ENCODE assay signal across 26 cellular contexts in the genomic region with DNA sequence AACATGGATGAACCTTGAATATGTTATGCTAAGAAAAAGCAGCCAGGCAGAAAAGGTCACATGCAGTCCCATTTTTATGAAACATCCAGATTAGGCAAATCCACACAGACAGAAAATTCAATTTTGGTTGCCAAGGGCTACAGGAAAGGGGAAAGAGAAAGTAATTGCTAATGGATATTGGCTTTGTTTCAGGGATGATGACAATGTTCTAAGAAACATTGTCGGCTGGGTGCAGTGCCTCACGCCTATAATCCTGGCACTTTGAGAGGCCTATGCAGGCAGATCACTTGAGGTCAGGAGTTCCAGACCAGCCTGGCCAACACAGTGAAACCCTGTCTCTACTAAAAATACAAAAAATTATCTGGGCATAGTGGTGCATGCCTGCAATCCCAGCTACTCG. TPM values are rescaled to one million over a fixed set of nuclear protein-coding genes. Genes with fewer than 3 reads are reported as not detected.
DNase-seq lines count a peak whose midpoint lies in the region; ATAC-seq, FAIRE-seq and TF ChIP-seq lines count a peak whose summit lies in the region.
"Had no signal": no experiment of that assay in that cellular context is flagged by ENCODE, and none has a peak within 500 bp of the region (broad histone marks: within the 10 kb centered on the region; RNA-seq: fewer than 3 reads in every experiment).

No MANE protein-coding gene starts in this region.

- H3K79me2 ChIP-seq in GM23248 (ENCODE audit: insufficient read depth) (no peaks in the 10 kb centered on the region), K562 (ENCODE audit: control insufficient read depth, insufficient read depth, low read length) (no peaks in the 10 kb centered on the region)

- peak; percentile 30 for DNase-seq in GM23248
- no peak for DNase-seq in K562 (ENCODE audit: extremely low read depth in 1 of 4, low spot score in 3 of 4)
- peak; percentile 57 for DNase-seq in fibroblast of mammary gland (ENCODE audit: low read depth)
- DNase-seq in stimulated activated effector memory CD8-positive, alpha-beta T cell treated with anti-CD3 and anti-CD28 coated beads, Interleukin-12 subunit alpha, Interleukin-12 subunit beta, amount 100 ng/mL, for 72 hours (ENCODE audit: low spot score in 2 of 2) = no peak
- DNase-seq in activated CD8-positive, alpha-beta memory T cell treated with anti-CD3 and anti-CD28 coated beads for 24 hours = no peak
- no peak for DNase-seq in left ventricle myocardium inferior
- DNase-seq in NCI-H69 (lab: John Stamatoyannopoulos, UW) = no peak
- DNase-seq: CD4-positive, CD25-positive, alpha-beta regulatory T cell; DMS153; DND-41; GOT3; HFFc6; KG1; MG63; NCI-H1105 treated with DMSO at 0.1 percent for 48 hours; NCI-H146; NCI-H2029; NCI-H446; NCI-H524 treated with DMSO at 0.1 percent for 48 hours; SHP77 treated with DMSO at 0.1 percent for 48 hours had no signal

- no peak overlapping the region for H3K4me3 ChIP-seq in GM23248
- H3K4me3 ChIP-seq in K562 = no peak overlapping the region
- no peak overlapping the region for H3K4me3 ChIP-seq in fibroblast of mammary gland (ENCODE audit: control insufficient read depth, low read depth, low read length)
- no peak overlapping the region for H3K4me3 ChIP-seq in left ventricle myocardium inferior
- H3K4me3 ChIP-seq: BLaER1, HAP-1, MG63, SK-N-MC had no signal

- CTCF ChIA-PET in K562 (lab: Yijun Ruan, JAX; ENCODE audit: low intra/inter-chr PET ratio) = no interaction called here

- WGBS in GM23248 (ENCODE audit: low coverage in 1 of 2, low lambda C conversion rate in 2 of 2, missing lambda C conversion rate in 2 of 2), 2 experiments = 16 to 19% methylated on average over 3 of the region's 3 CpGs
- WGBS in K562 (ENCODE audit: insufficient coverage, low coverage, missing lambda C conversion rate) = 58% methylated on average over 3 of the region's 3 CpGs

- peaks cover 3% of the 10 kb centered on the region for H3K9me3 Mint-ChIP-seq in stimulated activated effector memory CD8-positive, alpha-beta T cell treated with anti-CD3 and anti-CD28 coated beads, Interleukin-12 subunit alpha, Interleukin-12 subunit beta, amount 100 ng/mL, for 72 hours
- H3K9me3 Mint-ChIP-seq: HFFc6 had no signal

- no TSS peak for BruUV-seq in K562 (replicated peaks; lab: Mats Ljungman, UMichigan)

- no peak for TF ChIP-seq RAD21 in K562 (CRISPR knock-in tag; conservative IDR thresholded peaks at IDR 0.05 in 1 of 2, IDR thresholded peaks at IDR 0.05 in 1 of 2)

- H3K27ac Mint-ChIP-seq in stimulated activated effector memory CD8-positive, alpha-beta T cell treated with anti-CD3 and anti-CD28 coated beads, Interleukin-12 subunit alpha, Interleukin-12 subunit beta, amount 100 ng/mL, for 72 hours = peak overlapping the region; percentile 29
- H3K27ac Mint-ChIP-seq: HFFc6 had no signal

- H3K4me1 Mint-ChIP-seq in stimulated activated effector memory CD8-positive, alpha-beta T cell treated with anti-CD3 and anti-CD28 coated beads, Interleukin-12 subunit alpha, Interleukin-12 subunit beta, amount 100 ng/mL, for 72 hours = peaks cover 20% of the 10 kb centered on the region

- no peaks in the 10 kb centered on the region for H3K4me1 ChIP-seq in GM23248 (ENCODE audit: insufficient read depth)
- no peaks in the 10 kb centered on the region; a peak in 1 of 5 replicates for H3K4me1 ChIP-seq in K562 (replicated peaks in 1 of 2; ENCODE audit: control insufficient read depth in 2 of 2, insufficient read depth in 2 of 2, low read length in 2 of 2)
- H3K4me1 ChIP-seq in left ventricle myocardium inferior = peaks cover 3% of the 10 kb centered on the region
- H3K4me1 ChIP-seq: HAP-1 had no signal

- H4K20me1 ChIP-seq in GM23248 (ENCODE audit: insufficient read depth) (no peaks in the 10 kb centered on the region), K562 (replicated peaks; ENCODE audit: control insufficient read depth, insufficient read depth, low read length) (no peaks in the 10 kb centered on the region)
- H4K20me1 ChIP-seq: BLaER1 had no signal

- no peak overlapping the region for H3K4me2 ChIP-seq in GM23248 (ENCODE audit: unreplicated experiment)
- no peak overlapping the region for H3K4me2 ChIP-seq in K562 (ENCODE audit: insufficient read depth, low read length)
- H3K4me2 ChIP-seq: BLaER1 had no signal

- no peak for ATAC-seq in K562
- ATAC-seq in stimulated activated effector memory CD8-positive, alpha-beta T cell treated with anti-CD3 and anti-CD28 coated beads, Interleukin-12 subunit alpha, Interleukin-12 subunit beta, amount 100 ng/mL, for 72 hours = no peak
- no peak for ATAC-seq in activated CD4-positive, CD25-positive, alpha-beta regulatory T cell treated with anti-CD3 and anti-CD28 coated beads, Interleukin-2, amount 50 U/mL, for 24 hours

- H3K36me3 Mint-ChIP-seq in stimulated activated effector memory CD8-positive, alpha-beta T cell treated with anti-CD3 and anti-CD28 coated beads, Interleukin-12 subunit alpha, Interleukin-12 subunit beta, amount 100 ng/mL, for 72 hours = peaks cover 49% of the 10 kb centered on the region

- no peaks in the 10 kb centered on the region for H3K9me2 ChIP-seq in GM23248 (ENCODE audit: insufficient read depth)

- H3K9ac ChIP-seq in GM23248 (no peak overlapping the region), K562 (ENCODE audit: insufficient read depth in 1 of 2, low read depth in 2 of 2, low read length in 2 of 2) (no peak overlapping the region)
- H3K9ac ChIP-seq: BLaER1 had no signal

- no peaks in the 10 kb centered on the region for H3F3A ChIP-seq in GM23248 (ENCODE audit: insufficient read depth)

- no peak overlapping the region for H2AFZ ChIP-seq in GM23248
- no peak overlapping the region for H2AFZ ChIP-seq in K562 (ENCODE audit: low read depth, low read length)

- no peak for FAIRE-seq in K562 (lab: Jason Lieb, UNC)
- FAIRE-seq: GM18507, HTR-8/SVneo had no signal

- no peaks in the 10 kb centered on the region for H3K9me1 ChIP-seq in K562 (ENCODE audit: control insufficient read depth, insufficient read depth, low read length)

- intact Hi-C loops in K562 (cut with micrococcal nuclease) = no loop called here
- intact Hi-C loops in left ventricle myocardium inferior (cut with micrococcal nuclease) = no loop called here

- no peak overlapping the region for H3K4me3 Mint-ChIP-seq in stimulated activated effector memory CD8-positive, alpha-beta T cell treated with anti-CD3 and anti-CD28 coated beads, Interleukin-12 subunit alpha, Interleukin-12 subunit beta, amount 100 ng/mL, for 72 hours
- H3K4me3 Mint-ChIP-seq: CD4-positive, CD25-positive, alpha-beta regulatory T cell; HFFc6 had no signal

- TF ChIP-seq CTCF in K562 (IDR thresholded peaks at IDR 0.05 in 2 of 3, conservative IDR thresholded peaks at IDR 0.05 in 1 of 3; ENCODE audit: insufficient read depth in 2 of 3, low read depth in 1 of 3, low read length in 3 of 3) (no peak), fibroblast of mammary gland (conservative IDR thresholded peaks at IDR 0.05; ENCODE audit: control insufficient read depth, insufficient read depth, low read depth, low read length) (no peak), left ventricle myocardium inferior (IDR thresholded peaks at IDR 0.05; ENCODE audit: borderline replicate concordance) (no peak)

- no peaks in the 10 kb centered on the region for H3K9me3 ChIP-seq in GM23248 (ENCODE audit: low read depth)
- no peaks in the 10 kb centered on the region for H3K9me3 ChIP-seq in K562 (replicated peaks; ENCODE audit: control insufficient read depth, insufficient read depth, low read depth, low read length)
- no peaks in the 10 kb centered on the region for H3K9me3 ChIP-seq in left ventricle myocardium inferior (replicated peaks)
- H3K9me3 ChIP-seq: BLaER1, HAP-1, MG63 had no signal

- H3K27ac ChIP-seq in GM23248 = no peak overlapping the region
- H3K27ac ChIP-seq in K562 (ENCODE audit: extremely low read depth, low read depth, low read length) = no peak overlapping the region
- no peak overlapping the region for H3K27ac ChIP-seq in left ventricle myocardium inferior (replicated peaks)
- H3K27ac ChIP-seq: BLaER1, SK-N-MC had no signal

- H3K27me3 ChIP-seq in GM23248 (replicated peaks; ENCODE audit: insufficient read depth) = no peaks in the 10 kb centered on the region
- no peaks in the 10 kb centered on the region for H3K27me3 ChIP-seq in K562 (ENCODE audit: control insufficient read depth in 2 of 2, insufficient read depth in 2 of 2, low read length in 2 of 2)
- H3K27me3 ChIP-seq in left ventricle myocardium inferior (ENCODE audit: low read depth) = no peaks in the 10 kb centered on the region
- H3K27me3 ChIP-seq: BLaER1, MG63 had no signal

- POLR2A ChIA-PET in K562 (lab: Yijun Ruan, JAX) = no interaction called here

- TF ChIP-seq POLR2A in K562 (conservative IDR thresholded peaks at IDR 0.05) = no peak

- H3K36me3 ChIP-seq in GM23248 (ENCODE audit: low read depth) (peaks cover 4% of the 10 kb centered on the region; the same call in 1 of the 2 replicates), K562 (ENCODE audit: control insufficient read depth, insufficient read depth, low read length) (peaks cover 25% of the 10 kb centered on the region; the same call in 2 of the 3 replicates), left ventricle myocardium inferior (peaks cover 46% of the 10 kb centered on the region)
- H3K36me3 ChIP-seq: MG63 had no signal

- in situ Hi-C loops in GM23248 (cut with MboI) (no loop called here), K562 (cut with MboI) (loop anchor here (5.0 kb wide), 1 partner anchor 58 kb away; no protein-coding TSS in a partner anchor)

- TF ChIP-seq EP300 in K562 (IDR thresholded peaks at IDR 0.05; ENCODE audit: low read length) = no peak

RNA-seq across cellular contexts. Expression of a gene that starts 23.0 kb away (rescaled TPM):
- 1.9 and 3.2 TPM in 2 replicates for total RNA-seq in GM23248 (2014; rRNA removed; shearing (Covaris generic))
- polyA plus RNA-seq in GM23248 (2016; fragmentation: Nextera tagmentation; extraction: Ambion mirVana) = 2.3 and 2.5 TPM in 2 replicates
- total RNA-seq in K562 (2011; cell fraction: chromatin; rRNA removed; ENCODE audit: low replicate concordance) = 23.4 and 28.6 TPM in 2 replicates
- 9.3 and 9.8 TPM in 2 replicates for total RNA-seq in K562 (2011; cell fraction: nucleolus; rRNA removed)
- total RNA-seq in K562 (2011; cell fraction: nucleoplasm; rRNA removed) = 11.1 and 13.1 TPM in 2 replicates
- total RNA-seq in K562 (2014; rRNA removed) = 6.9 and 9.7 TPM in 2 replicates
- total RNA-seq in K562 (2014; rRNA removed; fragmentation: Illumina TruSeq; extraction: Trizol) = 23.9 and 32.4 TPM in 2 replicates
- 17.0 and 18.3 TPM in 2 replicates for total RNA-seq in K562 (2015; rRNA removed; fragmentation: Illumina TruSeq; extraction: Trizol)
- total RNA-seq in K562 (2021) = 13.9 and 15.4 TPM in 2 replicates
- 16.8 and 17.7 TPM in 2 replicates for polyA plus RNA-seq in K562 (2011; rRNA removed)
- polyA plus RNA-seq in K562 (2011; cell fraction: cytosol; rRNA removed) = 2.4 and 8.5 TPM in 2 replicates
- polyA plus RNA-seq in K562 (2011; cell fraction: nucleus; rRNA removed) = 10.7 and 20.6 TPM in 2 replicates
- 8.7 and 20.1 TPM in 2 replicates for polyA plus RNA-seq in K562 (2012)
- 14.8 and 16.9 TPM in 2 replicates for polyA plus RNA-seq in K562 (2014; fragmentation: Illumina TruSeq; extraction: Trizol)
- polyA plus RNA-seq in K562 (2014; fragmentation: Nextera tagmentation; extraction: Ambion mirVana) = 10 to 100 TPM in 1 of 2 experiments, 1 to 10 TPM in 1; 9.8 to 13.1 TPM
- 12.7 and 14.0 TPM in 2 replicates for polyA plus RNA-seq in K562 (2014; rRNA removed)
- 23.5 and 37.2 TPM in 2 replicates for polyA minus RNA-seq in K562 (2011; rRNA and poly(A)+ RNA removed)
- 8.6 and 12.9 TPM in 2 replicates for polyA minus RNA-seq in K562 (2011; cell fraction: cytosol; rRNA and poly(A)+ RNA removed)
- polyA minus RNA-seq in K562 (2011; cell fraction: nucleus; rRNA and poly(A)+ RNA removed) = 7.9 and 18.4 TPM in 2 replicates
- 16.3 TPM for total RNA-seq in left ventricle myocardium inferior

Comparison
In these comparisons a context has a peak if more than half of its experiments do, and no peak if none do; other contexts are left out.
1. DNase-seq: peak in GM23248 (single experiment) and fibroblast of mammary gland (single experiment); none in K562 (0 of 4), stimulated activated effector memory CD8-positive, alpha-beta T cell treated with anti-CD3 and anti-CD28 coated beads, Interleukin-12 subunit alpha, Interleukin-12 subunit beta, amount 100 ng/mL, for 72 hours (0 of 2), activated CD8-positive, alpha-beta memory T cell treated with anti-CD3 and anti-CD28 coated beads for 24 hours (single experiment), left ventricle myocardium inferior (single experiment) and NCI-H69 (single experiment).